Comparison of ENCODE assay signal across 1 cellular context in the genomic region with DNA sequence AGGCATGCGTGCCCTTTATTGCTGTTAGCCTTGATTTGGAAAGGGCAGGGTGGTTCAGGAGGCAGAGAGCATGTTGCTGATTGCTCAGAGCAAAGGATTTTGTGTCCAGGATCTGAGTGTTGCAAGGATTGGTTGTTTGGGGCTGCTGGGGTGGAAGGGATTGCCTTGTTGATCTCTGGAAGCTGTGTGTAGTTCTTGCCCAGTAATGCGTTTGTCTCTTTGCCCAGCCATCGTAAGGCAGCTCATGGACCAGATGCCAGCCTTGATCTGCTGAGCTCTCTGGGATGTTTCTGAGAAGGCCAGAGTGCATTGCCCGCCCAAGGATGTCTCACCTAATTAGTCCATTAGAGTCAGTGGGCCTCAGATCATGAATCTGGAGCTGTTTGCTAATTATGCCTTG.
TF ChIP-seq lines count a peak whose summit lies in the region.

No MANE protein-coding gene starts in this region.

TF ChIP-seq in HepG2, 621 proteins besides CTCF, POLR2A, EP300 and RAD21:
- no peak for TF ChIP-seq ZNF781 (CRISPR knock-in tag; IDR thresholded peaks at IDR 0.05; ENCODE audit: borderline replicate concordance, not compliant biosample characterization)
- TF ChIP-seq POLR2AphosphoS5 (IDR thresholded peaks at IDR 0.05; ENCODE audit: low read depth, low read length) = 0 out of 2 replicates have a peak, but pooled peaks have one; percentile 15
- TF ChIP-seq RBM22 (optimal IDR thresholded peaks at IDR 0.05; ENCODE audit: low read length) = peak; percentile 43
- TF ChIP-seq, protein P1, sequence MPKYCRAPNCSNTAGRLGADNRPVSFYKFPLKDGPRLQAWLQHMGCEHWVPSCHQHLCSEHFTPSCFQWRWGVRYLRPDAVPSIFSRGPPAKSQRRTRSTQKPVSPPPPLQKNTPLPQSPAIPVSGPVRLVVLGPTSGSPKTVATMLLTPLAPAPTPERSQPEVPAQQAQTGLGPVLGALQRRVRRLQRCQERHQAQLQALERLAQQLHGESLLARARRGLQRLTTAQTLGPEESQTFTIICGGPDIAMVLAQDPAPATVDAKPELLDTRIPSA (CRISPR knock-in tag; IDR thresholded peaks at IDR 0.05; ENCODE audit: borderline replicate concordance) = no peak
- TF ChIP-seq, protein P2, sequence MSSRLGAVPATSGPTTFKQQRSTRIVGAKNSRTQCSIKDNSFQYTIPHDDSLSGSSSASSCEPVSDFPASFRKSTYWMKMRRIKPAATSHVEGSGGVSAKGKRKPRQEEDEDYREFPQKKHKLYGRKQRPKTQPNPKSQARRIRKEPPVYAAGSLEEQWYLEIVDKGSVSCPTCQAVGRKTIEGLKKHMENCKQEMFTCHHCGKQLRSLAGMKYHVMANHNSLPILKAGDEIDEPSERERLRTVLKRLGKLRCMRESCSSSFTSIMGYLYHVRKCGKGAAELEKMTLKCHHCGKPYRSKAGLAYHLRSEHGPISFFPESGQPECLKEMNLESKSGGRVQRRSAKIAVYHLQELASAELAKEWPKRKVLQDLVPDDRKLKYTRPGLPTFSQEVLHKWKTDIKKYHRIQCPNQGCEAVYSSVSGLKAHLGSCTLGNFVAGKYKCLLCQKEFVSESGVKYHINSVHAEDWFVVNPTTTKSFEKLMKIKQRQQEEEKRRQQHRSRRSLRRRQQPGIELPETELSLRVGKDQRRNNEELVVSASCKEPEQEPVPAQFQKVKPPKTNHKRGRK (CRISPR knock-in tag; IDR thresholded peaks at IDR 0.05) = no peak
- TF ChIP-seq, protein P3, sequence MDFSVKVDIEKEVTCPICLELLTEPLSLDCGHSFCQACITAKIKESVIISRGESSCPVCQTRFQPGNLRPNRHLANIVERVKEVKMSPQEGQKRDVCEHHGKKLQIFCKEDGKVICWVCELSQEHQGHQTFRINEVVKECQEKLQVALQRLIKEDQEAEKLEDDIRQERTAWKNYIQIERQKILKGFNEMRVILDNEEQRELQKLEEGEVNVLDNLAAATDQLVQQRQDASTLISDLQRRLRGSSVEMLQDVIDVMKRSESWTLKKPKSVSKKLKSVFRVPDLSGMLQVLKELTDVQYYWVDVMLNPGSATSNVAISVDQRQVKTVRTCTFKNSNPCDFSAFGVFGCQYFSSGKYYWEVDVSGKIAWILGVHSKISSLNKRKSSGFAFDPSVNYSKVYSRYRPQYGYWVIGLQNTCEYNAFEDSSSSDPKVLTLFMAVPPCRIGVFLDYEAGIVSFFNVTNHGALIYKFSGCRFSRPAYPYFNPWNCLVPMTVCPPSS (IDR thresholded peaks at IDR 0.05) = no peak
- TF ChIP-seq RBFOX2 (IDR thresholded peaks at IDR 0.05; ENCODE audit: low read depth, low read length) = peak; percentile 9; the same call in 1 of the 2 replicates
- TF ChIP-seq POLR2G (IDR thresholded peaks at IDR 0.05; ENCODE audit: low read depth, low read length) = peak; percentile 55
- no peak for TF ChIP-seq NR2F1 (CRISPR knock-in tag; IDR thresholded peaks at IDR 0.05)
- TF ChIP-seq CHD2 (IDR thresholded peaks at IDR 0.05; ENCODE audit: low read depth, low read length) = no peak
- TF ChIP-seq MEIS2 (CRISPR knock-in tag; IDR thresholded peaks at IDR 0.05) = no peak
TF ChIP-seq in HepG2: peak in this region for 4.
